9 cellular contexts compared by ENCODE assay signal in genomic region chr3:55494976-55495375, GRCh38. TPM values are rescaled to one million over a fixed set of nuclear protein-coding genes. Genes with fewer than 3 reads are reported as not detected.
"Had no signal": no experiment of that assay in that cellular context is flagged by ENCODE, and none has a peak within 500 bp of the region (broad histone marks: within the 10 kb centered on the region; RNA-seq: fewer than 3 reads in every experiment).

No MANE protein-coding gene starts in this region.

- H3K27ac ChIP-seq: HL-60 had no signal

- ATAC-seq: GM23338, K562 had no signal

- H3K4me2 ChIP-seq: GM23338 had no signal

- H3K4me3 ChIP-seq: GM23338, K562 had no signal

- DNase-seq: H9, HCEC 1CT, HFFc6, IMR-90 had no signal

- H2AFZ ChIP-seq: GM23338 had no signal

- FAIRE-seq: H1, H54, K562 had no signal

RNA-seq across cellular contexts. Expression of gene WNT5A, which starts 7.9 kb away (rescaled TPM):
- polyA plus RNA-seq: K562 had no signal
